Comparison of ENCODE assay signal across 8 cellular contexts in the genomic region with DNA sequence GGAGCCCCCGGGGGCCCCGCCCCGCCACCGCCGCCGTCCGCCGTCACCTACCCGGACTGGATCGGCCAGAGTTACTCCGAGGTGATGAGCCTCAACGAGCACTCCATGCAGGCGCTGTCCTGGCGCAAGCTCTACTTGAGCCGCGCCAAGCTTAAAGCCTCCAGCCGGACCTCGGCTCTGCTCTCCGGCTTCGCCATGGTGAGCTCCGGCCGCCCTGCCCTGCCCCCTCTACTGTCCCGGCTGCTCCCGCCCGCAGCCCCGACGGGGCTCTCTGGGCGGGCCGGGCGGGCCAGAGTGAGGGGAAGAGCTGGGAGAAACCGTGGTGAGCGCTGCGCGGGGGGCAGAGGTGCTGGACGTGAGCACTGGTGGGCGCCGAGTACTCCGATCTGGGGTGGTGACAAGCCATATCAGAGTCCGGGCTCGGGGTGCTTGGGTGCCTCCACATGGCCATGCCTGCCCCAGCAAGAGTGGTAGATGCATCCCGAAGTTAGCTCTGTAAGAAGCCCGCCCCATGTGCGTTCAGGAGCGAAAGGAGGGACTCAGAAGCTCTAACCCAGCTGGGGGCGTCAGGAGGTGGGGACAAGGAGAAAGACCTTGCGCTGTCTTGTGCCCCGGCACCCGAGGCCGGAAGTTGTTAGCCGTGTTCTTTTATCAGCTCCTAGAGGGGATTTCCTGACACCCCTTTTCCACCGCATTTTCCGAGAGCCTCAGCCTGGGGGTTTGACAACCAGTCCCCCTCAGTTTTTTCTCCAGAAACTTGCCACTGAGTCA. TPM values are rescaled to one million over a fixed set of nuclear protein-coding genes. Genes with fewer than 3 reads are reported as not detected.
DNase-seq lines count a peak whose midpoint lies in the region; ATAC-seq and TF ChIP-seq lines count a peak whose summit lies in the region.

No MANE protein-coding gene starts in this region.

- no peaks in the 10 kb centered on the region for H3K27me3 Mint-ChIP-seq in nephron (ENCODE audit: low read depth)
- H3K27me3 Mint-ChIP-seq in stimulated activated naive CD8-positive, alpha-beta T cell treated with anti-CD3 and anti-CD28 coated beads, Interleukin-15, amount 100 ng/mL, for 72 hours, result no peaks in the 10 kb centered on the region

- no peaks in the 10 kb centered on the region for H3K9me3 Mint-ChIP-seq in nephron
- H3K9me3 Mint-ChIP-seq in stimulated activated naive CD8-positive, alpha-beta T cell treated with anti-CD3 and anti-CD28 coated beads, Interleukin-15, amount 100 ng/mL, for 72 hours, result no peaks in the 10 kb centered on the region

- POLR2A ChIA-PET in OCI-LY7 (lab: Charles Lee), result interaction anchor here (0.6 to 3.6 kb wide), 10 partner anchors 10 to 90 kb away, joined by 3 to 10 read pairs (median 4); no protein-coding TSS in a partner anchor

- peak overlapping the region; percentile 60 to 93 (median 89) for H3K27ac Mint-ChIP-seq in nephron
- peak overlapping the region; percentile 95 to 98 for H3K27ac Mint-ChIP-seq in stimulated activated naive CD8-positive, alpha-beta T cell treated with anti-CD3 and anti-CD28 coated beads, Interleukin-15, amount 100 ng/mL, for 72 hours

- H3K4me1 ChIP-seq in BLaER1 (peaks cover 58% of the 10 kb centered on the region), OCI-LY7 (ENCODE audit: insufficient read depth, low read length, poor library complexity, severe bottlenecking) (peaks cover 41% of the 10 kb centered on the region), fibroblast of lung (ENCODE audit: control insufficient read depth, extremely low read depth, insufficient read depth, low read length) (peaks cover 16% of the 10 kb centered on the region)

- peak; percentile 13 for TF ChIP-seq CTCF in OCI-LY7 (conservative IDR thresholded peaks at IDR 0.05; ENCODE audit: low read length)
- peak in 1 of 2 donors; percentile 16 for TF ChIP-seq CTCF in fibroblast of lung (conservative IDR thresholded peaks at IDR 0.05 in 1 of 2, IDR thresholded peaks at IDR 0.05 in 1 of 2; ENCODE audit: low read depth in 1 of 2, low read length in 2 of 2)
- peak in 2 of 3 experiments; percentile 16 to 17 for TF ChIP-seq CTCF in nephron (IDR thresholded peaks at IDR 0.05; ENCODE audit: unreplicated experiment in 3 of 3)

- H3K4me1 Mint-ChIP-seq in nephron, result peaks cover 36% of the 10 kb centered on the region
- peaks cover 58% of the 10 kb centered on the region for H3K4me1 Mint-ChIP-seq in stimulated activated naive CD8-positive, alpha-beta T cell treated with anti-CD3 and anti-CD28 coated beads, Interleukin-15, amount 100 ng/mL, for 72 hours

- CTCF ChIA-PET in OCI-LY7 (lab: Charles Lee; ENCODE audit: unreplicated experiment), result interaction anchor here (0.6 to 2.0 kb wide), 5 partner anchors 10 to 130 kb away, joined by 3 to 16 read pairs (median 3); no protein-coding TSS in a partner anchor

- peak overlapping the region; percentile 18; the same call in 1 of the 2 replicates for H2AFZ ChIP-seq in OCI-LY7 (ENCODE audit: low read length)
- peak overlapping the region; percentile 70 for H2AFZ ChIP-seq in fibroblast of lung (ENCODE audit: low read length)

- intact Hi-C loops in OCI-LY7 (cut with micrococcal nuclease; ENCODE audit: unreplicated experiment), result loop anchor here (1.0 to 5.0 kb wide), 3 partner anchors 37 to 175 kb away; a partner anchor contains a TSS

- H4K20me1 ChIP-seq in BLaER1 (peaks cover 31% of the 10 kb centered on the region), OCI-LY7 (ENCODE audit: insufficient read depth, low read length) (peaks cover 9% of the 10 kb centered on the region; the same call in 1 of the 2 replicates), fibroblast of lung (ENCODE audit: control insufficient read depth, extremely low read depth, insufficient read depth, low read length) (no peaks in the 10 kb centered on the region)

- ATAC-seq in GM19023 (IDR thresholded peaks at IDR 0.05; ENCODE audit: unreplicated experiment) (peak; percentile 41), HG03196 (IDR thresholded peaks at IDR 0.05; ENCODE audit: unreplicated experiment) (peak; percentile 31)
- ATAC-seq in stimulated activated naive CD8-positive, alpha-beta T cell treated with anti-CD3 and anti-CD28 coated beads, Interleukin-15, amount 100 ng/mL, for 72 hours, result peak; percentile 81

- H3K9me2 ChIP-seq in OCI-LY7 (ENCODE audit: insufficient read depth, low read length), result no peaks in the 10 kb centered on the region

- peak overlapping the region; percentile 89 to 91 (median 90) for H3K4me3 Mint-ChIP-seq in nephron
- H3K4me3 Mint-ChIP-seq in stimulated activated naive CD8-positive, alpha-beta T cell treated with anti-CD3 and anti-CD28 coated beads, Interleukin-15, amount 100 ng/mL, for 72 hours, result peak overlapping the region; percentile 96 to 97

- BruUV-seq in OCI-LY7 (replicated peaks; lab: Mats Ljungman, UMichigan), result TSS peak; percentile 49

- H3K9me3 ChIP-seq in BLaER1, result no peaks in the 10 kb centered on the region
- no peaks in the 10 kb centered on the region for H3K9me3 ChIP-seq in OCI-LY7 (ENCODE audit: low read length)
- no peaks in the 10 kb centered on the region for H3K9me3 ChIP-seq in fibroblast of lung (ENCODE audit: control insufficient read depth, insufficient read depth, low read depth, low read length)

- H3K9ac ChIP-seq in BLaER1 (peak overlapping the region; percentile 88), fibroblast of lung (ENCODE audit: insufficient read depth, low read length) (peak overlapping the region; percentile 74)

- peak overlapping the region; percentile 94 for H3K4me2 ChIP-seq in BLaER1
- H3K4me2 ChIP-seq in OCI-LY7 (ENCODE audit: low read length), result peak overlapping the region; percentile 84
- H3K4me2 ChIP-seq in fibroblast of lung (ENCODE audit: extremely low read depth, insufficient read depth, low read length), result peak overlapping the region; percentile 87

- H3K79me2 ChIP-seq in OCI-LY7 (ENCODE audit: insufficient read depth, low read depth, low read length), result peaks cover 24% of the 10 kb centered on the region
- peaks cover 31% of the 10 kb centered on the region for H3K79me2 ChIP-seq in fibroblast of lung (ENCODE audit: control insufficient read depth, insufficient read depth, low read length)

- H3K36me3 Mint-ChIP-seq in nephron (ENCODE audit: low read depth), result no peaks in the 10 kb centered on the region

- H3K27me3 ChIP-seq in BLaER1 (no peaks in the 10 kb centered on the region), fibroblast of lung (ENCODE audit: control insufficient read depth, insufficient read depth, low read length) (no peaks in the 10 kb centered on the region)

- H3K4me3 ChIP-seq in BLaER1, result peak overlapping the region; percentile 80
- peak overlapping the region; percentile 69 for H3K4me3 ChIP-seq in OCI-LY7 (ENCODE audit: low read depth, low read length, poor library complexity, severe bottlenecking)
- H3K4me3 ChIP-seq in fibroblast of lung (replicated peaks in 1 of 4; ENCODE audit: control extremely low read depth in 1 of 4, insufficient read depth in 1 of 4, low read depth in 3 of 4, low read length in 4 of 4), result peak overlapping the region; percentile 50 to 82 (median 70)

- DNase-seq in OCI-LY7 (ENCODE audit: low spot score) (peak; percentile 83), activated T-helper 1 cell treated with Interleukin-2 at 50 U/mL for 16 hours (ENCODE audit: low read depth) (peak; percentile 65), fibroblast of lung (ENCODE audit: low read depth in 2 of 2) (peak; percentile 61 to 70)
- DNase-seq in stimulated activated naive CD8-positive, alpha-beta T cell treated with anti-CD3 and anti-CD28 coated beads, Interleukin-15, amount 100 ng/mL, for 72 hours, result peak; percentile 88 to 93

- H3K27ac ChIP-seq in BLaER1, result peak overlapping the region; percentile 84
- H3K27ac ChIP-seq in OCI-LY7 (ENCODE audit: low read depth, low read length, poor library complexity, severe bottlenecking), result peak overlapping the region; percentile 70
- H3K27ac ChIP-seq in fibroblast of lung (ENCODE audit: insufficient read depth, low read length), result peak overlapping the region; percentile 72

- peaks cover 14% of the 10 kb centered on the region for H3K36me3 ChIP-seq in BLaER1
- peaks cover 11% of the 10 kb centered on the region; the same call in 1 of the 2 replicates for H3K36me3 ChIP-seq in OCI-LY7 (ENCODE audit: insufficient read depth, low read length)
- no peaks in the 10 kb centered on the region for H3K36me3 ChIP-seq in fibroblast of lung (ENCODE audit: control insufficient read depth, insufficient read depth, low read length)

RNA-seq across cellular contexts. Expression of a gene that starts 0.7 kb away (rescaled TPM):
- total RNA-seq in OCI-LY7 (2014; rRNA removed; shearing (Covaris generic)), result 3.3 and 9.5 TPM in 2 replicates
- total RNA-seq in OCI-LY7 (2022), result 19.1 and 20.1 TPM in 2 replicates
- 5.6 and 8.1 TPM in 2 replicates for total RNA-seq in fibroblast of lung
- 7.4 and 13.0 TPM in 2 replicates for polyA plus RNA-seq in fibroblast of lung
- 14.4 and 25.9 TPM in 2 replicates for polyA plus RNA-seq in fibroblast of lung (2012)
- 14.4 and 16.0 TPM in 2 replicates for polyA minus RNA-seq in fibroblast of lung (ENCODE audit: low replicate concordance)

RNA-seq across cellular contexts. Expression of a gene that starts 42.4 kb away (rescaled TPM):
- 0.32 TPM in 1 of 2 replicates, not detected in the other for total RNA-seq in OCI-LY7 (2014; rRNA removed; shearing (Covaris generic))
- 0.13 and 0.18 TPM in 2 replicates for total RNA-seq in OCI-LY7 (2022)
- total RNA-seq in fibroblast of lung, result 0.77 and 0.83 TPM in 2 replicates
- 0.23 and 0.61 TPM in 2 replicates for polyA plus RNA-seq in fibroblast of lung
- polyA plus RNA-seq in fibroblast of lung (2012), result 0.37 and 1.2 TPM in 2 replicates
- not detected in 2 replicates for polyA minus RNA-seq in fibroblast of lung (ENCODE audit: low replicate concordance)

RNA-seq across cellular contexts. Expression of a gene that starts 46.2 kb away (rescaled TPM):
- 75.1 and 78.5 TPM in 2 replicates for total RNA-seq in OCI-LY7 (2014; rRNA removed; shearing (Covaris generic))
- total RNA-seq in OCI-LY7 (2022) (88.0 and 93.6 TPM in 2 replicates), fibroblast of lung (13.1 and 21.6 TPM in 2 replicates)
- 9.8 and 18.7 TPM in 2 replicates for polyA plus RNA-seq in fibroblast of lung
- polyA plus RNA-seq in fibroblast of lung (2012), result 12.3 and 20.7 TPM in 2 replicates
- polyA minus RNA-seq in fibroblast of lung (ENCODE audit: low replicate concordance), result 99.6 and 117 TPM in 2 replicates

Comparison
In these comparisons a context has a peak if more than half of its experiments do, and no peak if none do; other contexts are left out.
1. Peak in every context shown above with its lines: DNase-seq, ATAC-seq, H3K4me3 ChIP-seq and H3K27ac ChIP-seq.
2. ATAC-seq: peak in every context shown above with its lines; median percentile 81 in stimulated activated naive CD8-positive, alpha-beta T cell treated with anti-CD3 and anti-CD28 coated beads, Interleukin-15, amount 100 ng/mL, for 72 hours; 41 in GM19023; 31 in HG03196.